In the genomic region with DNA sequence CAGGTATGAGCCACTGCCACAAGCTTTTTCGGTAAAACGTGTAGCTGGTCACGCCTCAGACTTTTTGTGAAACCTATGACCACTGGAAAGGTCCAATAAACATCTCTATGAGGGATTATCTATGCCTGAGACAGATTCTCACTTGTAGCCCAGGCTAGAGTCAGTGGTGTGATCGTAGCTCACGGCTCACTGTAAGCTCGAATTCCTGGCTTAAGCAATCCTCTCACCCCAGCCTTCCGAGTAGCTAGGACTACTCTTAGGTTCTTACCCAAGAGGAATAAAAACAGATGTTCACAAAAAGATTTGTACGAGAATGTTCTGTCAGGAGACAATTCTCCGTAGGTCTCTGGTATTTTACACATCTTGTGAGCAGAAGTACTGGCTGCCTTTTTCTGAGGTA, we compare ENCODE assay signal across 27 cellular contexts. TPM values are rescaled to one million over a fixed set of nuclear protein-coding genes. Genes with fewer than 3 reads are reported as not detected.
DNase-seq lines count a peak whose midpoint lies in the region; ATAC-seq and TF ChIP-seq lines count a peak whose summit lies in the region.
"Had no signal": no experiment of that assay in that cellular context is flagged by ENCODE, and none has a peak within 500 bp of the region (broad histone marks: within the 10 kb centered on the region; RNA-seq: fewer than 3 reads in every experiment).

No MANE protein-coding gene starts in this region.

- no peak overlapping the region for H3K4me3 Mint-ChIP-seq in activated T-helper 17 cell treated with anti-CD3 and anti-CD28 coated beads, Interleukin-2, amount 50 U/mL, for 72 hours
- H3K4me3 Mint-ChIP-seq: activated naive CD4-positive, alpha-beta T cell treated with anti-CD3 and anti-CD28 coated beads, Interleukin-2, amount 10 ng/mL, durations not matched to agents 7 days and 5 days; activated T-cell treated with anti-CD3 and anti-CD28 coated beads, Interleukin-2, amount 50 U/mL, for 72 hours; CD4-positive, alpha-beta memory T cell; H9; memory B cell; naive thymus-derived CD4-positive, alpha-beta T cell; stimulated activated naive CD8-positive, alpha-beta T cell treated with anti-CD3 and anti-CD28 coated beads, Interleukin-15, Interleukin-2, amounts not matched to agents 100 ng/mL and 50 ng/mL, for 24 hours; T-helper 17 cell had no signal

- H3K4me3 ChIP-seq in fibroblast of villous mesenchyme (ENCODE audit: low read depth, low read length) (no peak overlapping the region), skeletal muscle cell (ENCODE audit: low read depth, low read length) (no peak overlapping the region)
- H3K4me3 ChIP-seq: ovary, right atrium auricular region had no signal

- peaks cover 5% of the 10 kb centered on the region for H3K9me3 Mint-ChIP-seq in activated T-helper 17 cell treated with anti-CD3 and anti-CD28 coated beads, Interleukin-2, amount 50 U/mL, for 72 hours

- no peak overlapping the region for H3K27ac Mint-ChIP-seq in activated T-helper 17 cell treated with anti-CD3 and anti-CD28 coated beads, Interleukin-2, amount 50 U/mL, for 72 hours
- H3K27ac Mint-ChIP-seq: activated naive CD4-positive, alpha-beta T cell treated with anti-CD3 and anti-CD28 coated beads, Interleukin-2, amount 10 ng/mL, durations not matched to agents 7 days and 5 days; activated T-cell treated with anti-CD3 and anti-CD28 coated beads, Interleukin-2, amount 50 U/mL, for 72 hours; CD4-positive, alpha-beta memory T cell; H9; memory B cell; naive thymus-derived CD4-positive, alpha-beta T cell; stimulated activated naive CD8-positive, alpha-beta T cell treated with anti-CD3 and anti-CD28 coated beads, Interleukin-15, Interleukin-2, amounts not matched to agents 100 ng/mL and 50 ng/mL, for 24 hours; T-helper 17 cell had no signal

- DNase-seq in GM04503 (ENCODE audit: low read depth) (peak; percentile 10), fibroblast of villous mesenchyme (ENCODE audit: low read depth) (peak; percentile 60), skeletal muscle cell (ENCODE audit: low read depth) (peak; percentile 27)
- no peak for DNase-seq in activated CD4-positive, alpha-beta T cell treated with anti-CD3 and anti-CD28 coated beads for 4 hours
- DNase-seq: activated CD4-positive, alpha-beta T cell treated with anti-CD3 and anti-CD28 coated beads for 48 hours; activated naive CD4-positive, alpha-beta T cell treated with anti-CD3 and anti-CD28 coated beads, Interleukin-2, amount 10 ng/mL, durations not matched to agents 7 days and 5 days; activated T-cell treated with anti-CD3 and anti-CD28 coated beads, Interleukin-2, amount 50 U/mL, for 72 hours; AML-193; anterior cingulate cortex; CD4-positive, alpha-beta memory T cell; dermis blood vessel endothelial cell; DMS 273 treated with DMSO at 0.1 percent for 48 hours; GDM1; H9; MV-4-11; naive thymus-derived CD4-positive, alpha-beta T cell; NCI-H187; ovary; SK-N-SH; T-helper 17 cell had no signal

- H3K27ac ChIP-seq in VCaP: peak overlapping the region; percentile 51
- H3K27ac ChIP-seq: KMS-11, ovary, right atrium auricular region had no signal

- peaks cover 10% of the 10 kb centered on the region for H3K27me3 Mint-ChIP-seq in activated T-helper 17 cell treated with anti-CD3 and anti-CD28 coated beads, Interleukin-2, amount 50 U/mL, for 72 hours

- H3K4me1 Mint-ChIP-seq in activated T-helper 17 cell treated with anti-CD3 and anti-CD28 coated beads, Interleukin-2, amount 50 U/mL, for 72 hours: no peaks in the 10 kb centered on the region
- H3K4me1 Mint-ChIP-seq: memory B cell, T-helper 17 cell had no signal

- ATAC-seq in GM19467 (IDR thresholded peaks at IDR 0.05; ENCODE audit: unreplicated experiment): no peak
- no peak for ATAC-seq in activated T-helper 17 cell treated with anti-CD3 and anti-CD28 coated beads, Interleukin-2, amount 50 U/mL, for 72 hours (replicated peaks)
- ATAC-seq: activated T-cell treated with anti-CD3 and anti-CD28 coated beads, Interleukin-2, amount 50 U/mL, for 72 hours; naive thymus-derived CD4-positive, alpha-beta T cell; T-helper 17 cell had no signal

- no peaks in the 10 kb centered on the region for H3K36me3 Mint-ChIP-seq in activated T-helper 17 cell treated with anti-CD3 and anti-CD28 coated beads, Interleukin-2, amount 50 U/mL, for 72 hours (ENCODE audit: low read depth)
- H3K36me3 Mint-ChIP-seq: activated naive CD4-positive, alpha-beta T cell treated with anti-CD3 and anti-CD28 coated beads, Interleukin-2, amount 10 ng/mL, durations not matched to agents 7 days and 5 days; memory B cell had no signal

- TF ChIP-seq CTCF in VCaP (conservative IDR thresholded peaks at IDR 0.05): no peak
- no peak for TF ChIP-seq CTCF in fibroblast of villous mesenchyme (IDR thresholded peaks at IDR 0.05; ENCODE audit: insufficient read depth, low read depth, low read length)

RNA-seq across cellular contexts. Expression of gene RALBP1, which starts 25.7 kb away (rescaled TPM):
- total RNA-seq in fibroblast of villous mesenchyme: 69.3 and 76.4 TPM in 2 replicates
- total RNA-seq in activated T-helper 17 cell treated with anti-CD3 and anti-CD28 coated beads, Interleukin-2, amount 50 U/mL, for 72 hours: 10 to 100 TPM; 53.2 to 62.7 TPM

Comparison
In these comparisons a context has a peak if more than half of its experiments do, and no peak if none do; other contexts are left out.
1. DNase-seq: peak in GM04503 (single experiment), fibroblast of villous mesenchyme (single experiment) and skeletal muscle cell (single experiment); none in activated CD4-positive, alpha-beta T cell treated with anti-CD3 and anti-CD28 coated beads for 4 hours (0 of 2).